Comparison of ENCODE assay signal across 11 cellular contexts in the genomic region with DNA sequence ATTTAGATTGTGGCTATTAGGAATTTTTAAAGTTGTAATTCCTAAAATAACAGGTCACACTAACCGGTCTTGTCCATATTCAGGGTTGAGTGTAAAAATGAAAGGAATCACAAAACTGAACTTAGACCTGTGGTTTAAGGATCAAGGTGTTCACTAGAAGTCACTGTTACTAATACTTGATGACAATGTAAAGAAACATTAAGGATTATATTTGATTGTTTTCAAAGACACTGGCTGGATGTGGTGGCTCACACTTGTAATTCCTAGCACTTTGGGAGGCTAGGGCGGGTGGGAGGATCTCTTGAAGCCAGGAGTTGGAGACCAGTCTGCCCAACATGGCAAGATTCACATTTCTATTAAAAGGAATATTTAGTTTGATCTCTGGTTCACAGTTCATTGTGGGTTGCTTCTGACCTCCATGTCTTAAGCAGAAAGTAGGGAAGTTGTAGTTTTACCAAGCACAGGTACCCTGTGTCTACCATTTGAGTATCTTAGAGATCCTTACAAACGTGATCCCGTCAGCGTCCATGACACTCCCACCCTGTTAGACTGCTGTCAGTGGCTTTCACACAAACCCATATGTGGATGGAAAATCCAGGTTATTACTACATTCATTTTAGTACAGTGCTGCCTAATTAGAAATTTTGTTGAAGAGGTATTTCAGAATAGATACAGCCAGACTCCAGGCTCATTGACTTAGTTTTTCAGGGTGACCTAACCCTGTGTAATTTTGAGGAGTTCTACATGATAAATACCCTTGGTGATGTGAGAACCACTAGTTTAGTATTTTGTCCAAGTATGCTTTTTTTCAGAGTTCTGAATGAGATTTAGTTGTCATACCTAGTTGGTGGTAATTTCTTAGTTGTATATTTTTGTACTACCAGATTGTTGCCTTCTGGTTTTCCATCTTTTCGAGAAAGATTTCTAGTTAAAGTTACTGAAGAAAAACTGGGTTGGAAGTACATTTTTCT. TPM values are rescaled to one million over a fixed set of nuclear protein-coding genes. Genes with fewer than 3 reads are reported as not detected.
A peak's percentile ranks its signal among the peaks of the same experiment; 100 is the strongest.
DNase-seq lines count a peak whose midpoint lies in the region; ATAC-seq and TF ChIP-seq lines count a peak whose summit lies in the region.
"Had no signal": no experiment of that assay in that cellular context is flagged by ENCODE, and none has a peak within 500 bp of the region (broad histone marks: within the 10 kb centered on the region; RNA-seq: fewer than 3 reads in every experiment).

No MANE protein-coding gene starts in this region.

- peaks cover 83% of the 10 kb centered on the region for H3K4me1 Mint-ChIP-seq in activated T-cell treated with anti-CD3 and anti-CD28 coated beads, Interleukin-2, amount 50 U/mL, for 24 hours (ENCODE audit: low read depth)
- peaks cover 80% of the 10 kb centered on the region for H3K4me1 Mint-ChIP-seq in activated CD4-positive, alpha-beta memory T cell treated with anti-CD3 and anti-CD28 coated beads for 36 hours (ENCODE audit: low read depth)
- H3K4me1 Mint-ChIP-seq in stimulated activated naive B cell treated with anti-CD40 and anti-IgM and Interleukin-4, amounts not matched to agents 10 μg/mL and 1 μg/mL and 100 μg/mL, for 72 hours = peaks cover 34 to 65% of the 10 kb centered on the region in 2 donors

- intact Hi-C loops in activated CD4-positive, alpha-beta memory T cell treated with anti-CD3 and anti-CD28 coated beads for 36 hours (cut with micrococcal nuclease) = no loop called here

- POLR2A ChIA-PET in activated CD4-positive, alpha-beta memory T cell treated with anti-CD3 and anti-CD28 coated beads for 36 hours (lab: Charles Lee) = interaction anchor here (1.1 to 1.4 kb wide), 3 partner anchors 7 to 157 kb away, joined by 3 to 7 read pairs (median 3); a partner anchor contains a TSS

- peak; percentile 17 for DNase-seq in activated T-cell treated with anti-CD3 and anti-CD28 coated beads, Interleukin-2, amount 50 U/mL, for 24 hours
- DNase-seq in activated T-cell treated with anti-CD3 and anti-CD28 coated beads for 4 hours = no peak
- DNase-seq in activated CD4-positive, alpha-beta memory T cell treated with anti-CD3 and anti-CD28 coated beads for 36 hours = no peak
- peak; percentile 11 for DNase-seq in fibroblast of the aortic adventitia (ENCODE audit: low read depth)
- no peak for DNase-seq in stimulated activated naive B cell treated with anti-CD40 and anti-IgM and Interleukin-4, amounts not matched to agents 10 μg/mL and 1 μg/mL and 100 μg/mL, for 72 hours
- DNase-seq in activated CD4-positive, alpha-beta T cell treated with anti-CD3 and anti-CD28 coated beads for 4 hours = no peak
- no peak for DNase-seq in pons (ENCODE audit: low spot score)
- DNase-seq: central memory CD4-positive, alpha-beta T cell; stimulated activated CD4-positive, alpha-beta T cell treated with anti-CD3 and anti-CD28 coated beads, Interleukin-15, amount 100 ng/mL, for 24 hours had no signal

- H3K27me3 Mint-ChIP-seq in activated T-cell treated with anti-CD3 and anti-CD28 coated beads, Interleukin-2, amount 50 U/mL, for 24 hours = no peaks in the 10 kb centered on the region
- H3K27me3 Mint-ChIP-seq in activated CD4-positive, alpha-beta memory T cell treated with anti-CD3 and anti-CD28 coated beads for 36 hours = no peaks in the 10 kb centered on the region
- no peaks in the 10 kb centered on the region for H3K27me3 Mint-ChIP-seq in stimulated activated naive B cell treated with anti-CD40 and anti-IgM and Interleukin-4, amounts not matched to agents 10 μg/mL and 1 μg/mL and 100 μg/mL, for 72 hours

- peaks cover 99% of the 10 kb centered on the region for H3K36me3 Mint-ChIP-seq in activated T-cell treated with anti-CD3 and anti-CD28 coated beads, Interleukin-2, amount 50 U/mL, for 24 hours (ENCODE audit: low read depth)
- peaks cover 89% of the 10 kb centered on the region for H3K36me3 Mint-ChIP-seq in activated CD4-positive, alpha-beta memory T cell treated with anti-CD3 and anti-CD28 coated beads for 36 hours
- H3K36me3 Mint-ChIP-seq in stimulated activated naive B cell treated with anti-CD40 and anti-IgM and Interleukin-4, amounts not matched to agents 10 μg/mL and 1 μg/mL and 100 μg/mL, for 72 hours = peaks cover 43 to 59% of the 10 kb centered on the region in 2 donors

- H3K27ac Mint-ChIP-seq in activated T-cell treated with anti-CD3 and anti-CD28 coated beads, Interleukin-2, amount 50 U/mL, for 24 hours = peak overlapping the region; percentile 85
- peak overlapping the region; percentile 76 for H3K27ac Mint-ChIP-seq in activated CD4-positive, alpha-beta memory T cell treated with anti-CD3 and anti-CD28 coated beads for 36 hours
- H3K27ac Mint-ChIP-seq in stimulated activated naive B cell treated with anti-CD40 and anti-IgM and Interleukin-4, amounts not matched to agents 10 μg/mL and 1 μg/mL and 100 μg/mL, for 72 hours = peak overlapping the region; percentile 34
- H3K27ac Mint-ChIP-seq: T-helper 1 cell treated with Interleukin-12 subunit alpha and Interleukin-12 subunit beta and Interleukin-4 antibody, amounts not matched to agents 30 μg/mL and 1 μg/mL, for 36 hours had no signal

- no peak overlapping the region for H3K4me3 ChIP-seq in fibroblast of the aortic adventitia (ENCODE audit: low read depth, low read length)

- H3K9me3 Mint-ChIP-seq in activated T-cell treated with anti-CD3 and anti-CD28 coated beads, Interleukin-2, amount 50 U/mL, for 24 hours = no peaks in the 10 kb centered on the region
- no peaks in the 10 kb centered on the region for H3K9me3 Mint-ChIP-seq in activated CD4-positive, alpha-beta memory T cell treated with anti-CD3 and anti-CD28 coated beads for 36 hours
- H3K9me3 Mint-ChIP-seq in stimulated activated naive B cell treated with anti-CD40 and anti-IgM and Interleukin-4, amounts not matched to agents 10 μg/mL and 1 μg/mL and 100 μg/mL, for 72 hours = no peaks in the 10 kb centered on the region
- H3K9me3 Mint-ChIP-seq: T-helper 1 cell treated with Interleukin-12 subunit alpha and Interleukin-12 subunit beta and Interleukin-4 antibody, amounts not matched to agents 30 μg/mL and 1 μg/mL, for 36 hours had no signal

- CTCF ChIA-PET in activated CD4-positive, alpha-beta memory T cell treated with anti-CD3 and anti-CD28 coated beads for 36 hours (lab: Charles Lee) = no interaction called here

- H3K4me3 Mint-ChIP-seq in activated T-cell treated with anti-CD3 and anti-CD28 coated beads, Interleukin-2, amount 50 U/mL, for 24 hours = peak overlapping the region; percentile 16
- no peak overlapping the region for H3K4me3 Mint-ChIP-seq in activated CD4-positive, alpha-beta memory T cell treated with anti-CD3 and anti-CD28 coated beads for 36 hours
- H3K4me3 Mint-ChIP-seq in stimulated activated naive B cell treated with anti-CD40 and anti-IgM and Interleukin-4, amounts not matched to agents 10 μg/mL and 1 μg/mL and 100 μg/mL, for 72 hours = no peak overlapping the region
- H3K4me3 Mint-ChIP-seq: T-helper 1 cell treated with Interleukin-12 subunit alpha and Interleukin-12 subunit beta and Interleukin-4 antibody, amounts not matched to agents 30 μg/mL and 1 μg/mL, for 36 hours had no signal

- ATAC-seq in stimulated activated naive B cell treated with anti-CD40 and anti-IgM and Interleukin-4, amounts not matched to agents 10 μg/mL and 1 μg/mL and 100 μg/mL, for 72 hours (replicated peaks) = no peak
- ATAC-seq in GM18868 (IDR thresholded peaks at IDR 0.05; ENCODE audit: unreplicated experiment) = no peak

- no peak for TF ChIP-seq CTCF in fibroblast of the aortic adventitia (IDR thresholded peaks at IDR 0.05; ENCODE audit: insufficient read depth, low read length)

RNA-seq across cellular contexts. Expression of a gene that starts 10.2 kb away (rescaled TPM):
- total RNA-seq in activated CD4-positive, alpha-beta memory T cell treated with anti-CD3 and anti-CD28 coated beads for 36 hours = 100 to 1,000 TPM; 390 to 392 TPM
- total RNA-seq in fibroblast of the aortic adventitia (ENCODE audit: low replicate concordance) = 181 and 411 TPM in 2 replicates

RNA-seq across cellular contexts. Expression of a gene that starts 57.1 kb away (rescaled TPM):
- total RNA-seq in activated CD4-positive, alpha-beta memory T cell treated with anti-CD3 and anti-CD28 coated beads for 36 hours = 10 to 100 TPM; 25.8 to 27.5 TPM
- 34.3 and 47.7 TPM in 2 replicates for total RNA-seq in fibroblast of the aortic adventitia (ENCODE audit: low replicate concordance)

Comparison
In these comparisons a context has a peak if more than half of its experiments do, and no peak if none do; other contexts are left out.
1. DNase-seq: peak in activated T-cell treated with anti-CD3 and anti-CD28 coated beads, Interleukin-2, amount 50 U/mL, for 24 hours (single experiment) and fibroblast of the aortic adventitia (single experiment); none in activated T-cell treated with anti-CD3 and anti-CD28 coated beads for 4 hours (single experiment), activated CD4-positive, alpha-beta memory T cell treated with anti-CD3 and anti-CD28 coated beads for 36 hours (single experiment), stimulated activated naive B cell treated with anti-CD40 and anti-IgM and Interleukin-4, amounts not matched to agents 10 μg/mL and 1 μg/mL and 100 μg/mL, for 72 hours (single experiment), activated CD4-positive, alpha-beta T cell treated with anti-CD3 and anti-CD28 coated beads for 4 hours (0 of 2) and pons (single experiment).
2. H3K27ac Mint-ChIP-seq: peak in every context shown above with its lines; median percentile 85 in activated T-cell treated with anti-CD3 and anti-CD28 coated beads, Interleukin-2, amount 50 U/mL, for 24 hours; 76 in activated CD4-positive, alpha-beta memory T cell treated with anti-CD3 and anti-CD28 coated beads for 36 hours; 34 in stimulated activated naive B cell treated with anti-CD40 and anti-IgM and Interleukin-4, amounts not matched to agents 10 μg/mL and 1 μg/mL and 100 μg/mL, for 72 hours.